ENCODE assay signal across 28 cellular contexts in genomic region chr1:47779613-47780012, GRCh38.
"Had no signal": no experiment of that assay in that cellular context is flagged by ENCODE, and none has a peak within 500 bp of the region (broad histone marks: within the 10 kb centered on the region; RNA-seq: fewer than 3 reads in every experiment).

No MANE protein-coding gene starts in this region.

- H3K27me3 ChIP-seq: body of pancreas, breast epithelium, SJSA1 had no signal

- H3K4me1 ChIP-seq: body of pancreas, breast epithelium, SJSA1 had no signal

- H3K9me3 ChIP-seq: body of pancreas, breast epithelium, SJSA1, SK-N-SH had no signal

- H3K4me2 ChIP-seq: SK-N-SH had no signal

- ATAC-seq: activated CD8-positive, alpha-beta T cell treated with anti-CD3 and anti-CD28 coated beads for 36 hours; activated T-cell treated with anti-CD3 and anti-CD28 coated beads, Interleukin-2, amount 50 U/mL, for 72 hours; activated T-helper 17 cell treated with anti-CD3 and anti-CD28 coated beads, Interleukin-2, amount 50 U/mL, for 72 hours; body of pancreas; K562 had no signal

- FAIRE-seq: astrocyte, K562, TTC549 had no signal

- H3K9ac ChIP-seq: SK-N-SH had no signal

- H3K36me3 ChIP-seq: breast epithelium, SJSA1 had no signal

- DNase-seq: activated CD4-positive, alpha-beta T cell treated with anti-CD3 and anti-CD28 coated beads, Interleukin-2, amount 10 ng/mL, durations not matched to agents 24 days and 14 days; activated CD4-positive, alpha-beta T cell treated with anti-CD3 and anti-CD28 coated beads, Interleukin-2, amount 50 U/mL, for 4 hours; activated CD8-positive, alpha-beta T cell treated with anti-CD3 and anti-CD28 coated beads for 36 hours; activated gamma-delta T cell; activated naive CD4-positive, alpha-beta T cell treated with Interleukin-2 at 50 U/mL for 16 hours; activated naive CD8-positive, alpha-beta T cell treated with anti-CD3 and anti-CD28 coated beads, Interleukin-2, amount 10 ng/mL, durations not matched to agents 7 days and 5 days; activated T-cell treated with anti-CD3 and anti-CD28 coated beads, Interleukin-2, amount 50 U/mL, for 1 hour; activated T-cell treated with anti-CD3 and anti-CD28 coated beads, Interleukin-2, amount 50 U/mL, for 72 hours; amygdala; body of pancreas; cerebellar nuclear complex; NCI-H1105; NCI-H1417 treated with DMSO at 0.1 percent for 48 hours; NCI-H1694 treated with DMSO at 0.1 percent for 48 hours; NCI-H2029; NCI-H345; NCI-H524 treated with DMSO at 0.1 percent for 48 hours; NCI-H748 treated with DMSO at 0.1 percent for 48 hours; NK-92 treated with Interleukin-12 subunit alpha and Interleukin-12 subunit beta, amount 100 ng/mL, for 24 hours; OCI-M1; SHP77; SK-N-SH had no signal

- H3K27ac ChIP-seq: body of pancreas, breast epithelium, SJSA1 had no signal

- H3K4me3 ChIP-seq: body of pancreas, breast epithelium, K562, SJSA1 had no signal
